12 cellular contexts compared by ENCODE assay signal in the genomic region with DNA sequence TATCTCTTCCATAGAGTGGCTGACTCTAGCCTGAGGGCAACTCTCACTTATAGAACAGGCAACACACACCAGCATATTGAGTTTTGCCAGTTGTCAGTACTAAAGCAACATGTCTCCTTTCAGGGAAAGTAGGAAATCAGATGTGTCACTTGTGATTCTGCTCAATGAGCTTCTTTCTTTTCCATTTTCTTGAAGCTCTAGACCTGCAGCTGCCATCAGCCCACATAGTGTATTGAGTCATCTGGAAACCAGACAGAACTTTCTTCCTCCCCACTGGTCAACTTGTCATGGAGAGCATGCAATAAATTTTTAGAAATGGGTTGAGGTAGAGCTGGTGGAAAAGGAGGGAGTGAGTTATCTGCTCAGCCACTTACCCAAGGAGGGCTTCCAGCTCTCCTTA.
DNase-seq lines count a peak whose midpoint lies in the region; ATAC-seq and TF ChIP-seq lines count a peak whose summit lies in the region.
"Had no signal": no experiment of that assay in that cellular context is flagged by ENCODE, and none has a peak within 500 bp of the region (broad histone marks: within the 10 kb centered on the region; RNA-seq: fewer than 3 reads in every experiment).

No MANE protein-coding gene starts in this region.

- no peaks in the 10 kb centered on the region for H3K9me2 ChIP-seq in GM23248 (ENCODE audit: insufficient read depth)

- DNase-seq in NOMO-1 treated with DMSO at 0.1 percent for 48 hours (lab: John Stamatoyannopoulos, UW; ENCODE audit: unreplicated experiment) (peak; percentile 12), NOMO-1 (lab: John Stamatoyannopoulos, UW; ENCODE audit: unreplicated experiment in 2 of 2) (no peak), GM23248 (peak; percentile 48), neuronal stem cell (ENCODE audit: low spot score) (no peak), BE2C (no peak), NCI-H1092 (lab: John Stamatoyannopoulos, UW) (no peak), H9 (no peak)
- DNase-seq: amniotic stem cell had no signal

- H3K23me2 ChIP-seq in H9 (ENCODE audit: insufficient read length, low read depth, low read length, poor library complexity, severe bottlenecking) = no peaks in the 10 kb centered on the region

- peaks cover 9 to 10% of the 10 kb centered on the region in 2 experiments for H3K4me1 Mint-ChIP-seq in H9

- no peak overlapping the region for H3K18ac ChIP-seq in neuronal stem cell (ENCODE audit: low read length)
- no peak overlapping the region for H3K18ac ChIP-seq in H9 (ENCODE audit: insufficient read length, low read depth, low read length)

- H3K79me1 ChIP-seq in neuronal stem cell (ENCODE audit: low read depth, low read length) (no peaks in the 10 kb centered on the region), H9 (ENCODE audit: insufficient read depth, low read depth, low read length, poor library complexity, severe bottlenecking) (no peaks in the 10 kb centered on the region)

- TF ChIP-seq CTCF in BE2C (IDR thresholded peaks at IDR 0.05; ENCODE audit: low read depth, low read length) (no peak), H9 (conservative IDR thresholded peaks at IDR 0.05) (no peak)

- H3K36me3 Mint-ChIP-seq in H9 (ENCODE audit: insufficient read depth in 1 of 3, low read depth in 3 of 3) = peaks cover 0 to 5% (median 0%) of the 10 kb centered on the region in 3 experiments; a peak in 3 of 7 replicates

- H3K4me2 ChIP-seq in GM23248 (ENCODE audit: unreplicated experiment) (no peak overlapping the region), neuronal stem cell (ENCODE audit: insufficient read depth, low read length, poor library complexity, severe bottlenecking) (no peak overlapping the region), H9 (ENCODE audit: insufficient read depth, insufficient read length, low read length) (no peak overlapping the region)

- no peak overlapping the region for H3K14ac ChIP-seq in neuronal stem cell (ENCODE audit: low read length)
- no peak overlapping the region for H3K14ac ChIP-seq in H9 (ENCODE audit: insufficient read depth, low read length)

- H3K27me3 ChIP-seq in GM23248 (replicated peaks; ENCODE audit: insufficient read depth) = no peaks in the 10 kb centered on the region
- no peaks in the 10 kb centered on the region for H3K27me3 ChIP-seq in neuronal stem cell (ENCODE audit: control insufficient read depth in 3 of 3, insufficient read depth in 3 of 3, low read depth in 1 of 3, low read length in 3 of 3)
- no peaks in the 10 kb centered on the region for H3K27me3 ChIP-seq in BE2C
- no peaks in the 10 kb centered on the region for H3K27me3 ChIP-seq in H9 (ENCODE audit: insufficient read depth, low read length)
- H3K27me3 ChIP-seq: esophagus muscularis mucosa had no signal

- H3K4me3 ChIP-seq in GM23248 (no peak overlapping the region), neuronal stem cell (ENCODE audit: low read length in 2 of 2) (no peak overlapping the region), BE2C (ENCODE audit: low read depth, low read length) (no peak overlapping the region)
- H3K4me3 ChIP-seq: esophagus muscularis mucosa, lung had no signal

- H4K8ac ChIP-seq in neuronal stem cell (ENCODE audit: low read depth, low read length) (no peak overlapping the region), H9 (replicated peaks; ENCODE audit: insufficient read length, low read depth, low read length) (no peak overlapping the region)

- H2BK12ac ChIP-seq in neuronal stem cell (ENCODE audit: low read length) (no peak overlapping the region), H9 (ENCODE audit: insufficient read length, low read depth, low read length) (no peak overlapping the region)

- no peak overlapping the region for H3K27ac ChIP-seq in GM23248
- H3K27ac ChIP-seq in neuronal stem cell (replicated peaks; ENCODE audit: low read length) = no peak overlapping the region
- no peak overlapping the region for H3K27ac ChIP-seq in H9 (ENCODE audit: insufficient read length, low read depth, low read length)
- H3K27ac ChIP-seq: 22Rv1, esophagus muscularis mucosa had no signal

- no peak overlapping the region for H3K9ac ChIP-seq in GM23248
- H3K9ac ChIP-seq in neuronal stem cell (ENCODE audit: low read depth, low read length, poor library complexity) = peak overlapping the region; percentile 27
- no peak overlapping the region for H3K9ac ChIP-seq in H9 (ENCODE audit: extremely low read depth, insufficient read length, low read length)

- H3K4me1 ChIP-seq in GM23248 (ENCODE audit: insufficient read depth) = no peaks in the 10 kb centered on the region
- H3K4me1 ChIP-seq in neuronal stem cell (ENCODE audit: control insufficient read depth in 2 of 2, insufficient read depth in 1 of 2, low read depth in 1 of 2, low read length in 2 of 2) = no peaks in the 10 kb centered on the region
- no peaks in the 10 kb centered on the region for H3K4me1 ChIP-seq in BE2C
- no peaks in the 10 kb centered on the region for H3K4me1 ChIP-seq in H9 (ENCODE audit: insufficient read depth, low read length)

- in situ Hi-C loops in GM23248 (cut with MboI) = no loop called here

- H4K20me1 ChIP-seq in GM23248 (ENCODE audit: insufficient read depth) (no peaks in the 10 kb centered on the region), H9 (ENCODE audit: control insufficient read depth, insufficient read depth, insufficient read length) (no peaks in the 10 kb centered on the region)

- H2BK15ac ChIP-seq in neuronal stem cell (ENCODE audit: low read length) (no peak overlapping the region), H9 (ENCODE audit: low read depth, low read length) (no peak overlapping the region)

- no peak overlapping the region for H2BK20ac ChIP-seq in H9 (ENCODE audit: low read depth, low read length, poor library complexity, severe bottlenecking)

- H3K4me3 Mint-ChIP-seq in H9 = no peak overlapping the region

- H3T11ph ChIP-seq in H9 (ENCODE audit: low read length) = no peak overlapping the region

- H3K36me3 ChIP-seq in GM23248 (ENCODE audit: low read depth) = no peaks in the 10 kb centered on the region
- H3K36me3 ChIP-seq in neuronal stem cell (replicated peaks in 1 of 2; ENCODE audit: control insufficient read depth in 2 of 2, insufficient read depth in 2 of 2, low read length in 2 of 2) = no peaks in the 10 kb centered on the region
- no peaks in the 10 kb centered on the region for H3K36me3 ChIP-seq in BE2C
- H3K36me3 ChIP-seq: esophagus muscularis mucosa had no signal

- peaks cover 0 to 4% of the 10 kb centered on the region in 2 experiments; a peak in 2 of 5 replicates for H3K9me3 Mint-ChIP-seq in H9

- no peaks in the 10 kb centered on the region for H3F3A ChIP-seq in GM23248 (ENCODE audit: insufficient read depth)

- H4K5ac ChIP-seq in H9 (ENCODE audit: insufficient read length, low read depth, low read length) = no peak overlapping the region

- no peak overlapping the region for H2AFZ ChIP-seq in GM23248
- H2AFZ ChIP-seq in neuronal stem cell (ENCODE audit: low read length) = no peak overlapping the region
- H2AFZ ChIP-seq in H9 (ENCODE audit: low read length) = no peak overlapping the region

- H3K9me3 ChIP-seq in GM23248 (ENCODE audit: low read depth) (no peaks in the 10 kb centered on the region), neuronal stem cell (replicated peaks in 1 of 2; ENCODE audit: control insufficient read depth in 2 of 2, insufficient read depth in 1 of 2, low read depth in 1 of 2, low read length in 2 of 2) (no peaks in the 10 kb centered on the region), BE2C (no peaks in the 10 kb centered on the region), H9 (ENCODE audit: control insufficient read depth, low read depth, low read length) (no peaks in the 10 kb centered on the region)
- H3K9me3 ChIP-seq: esophagus muscularis mucosa had no signal

- H2BK120ac ChIP-seq in neuronal stem cell (ENCODE audit: low read depth, low read length) = no peak overlapping the region
- H2BK120ac ChIP-seq in H9 (ENCODE audit: low read depth, low read length, poor library complexity, severe bottlenecking) = no peak overlapping the region

- H3K27me3 Mint-ChIP-seq in H9 (ENCODE audit: low read depth) = no peaks in the 10 kb centered on the region

- H2BK5ac ChIP-seq in neuronal stem cell (ENCODE audit: low read length) = no peak overlapping the region
- H2BK5ac ChIP-seq in H9 (ENCODE audit: insufficient read length, low read length) = no peak overlapping the region

- H3K79me2 ChIP-seq in GM23248 (ENCODE audit: insufficient read depth) (no peaks in the 10 kb centered on the region), H9 (ENCODE audit: insufficient read depth, low read length) (no peaks in the 10 kb centered on the region)

- H2AK5ac ChIP-seq in neuronal stem cell (ENCODE audit: low read depth, low read length) (no peak overlapping the region), H9 (ENCODE audit: insufficient read length, low read length) (no peak overlapping the region)

- peak; percentile 53 for ATAC-seq in HG03520 (IDR thresholded peaks at IDR 0.05; ENCODE audit: unreplicated experiment)

- H3K23ac ChIP-seq in neuronal stem cell (ENCODE audit: low read depth, low read length, poor library complexity) = no peak overlapping the region
- H3K23ac ChIP-seq in H9 (ENCODE audit: insufficient read length, low read depth, low read length) = no peak overlapping the region

- no peak overlapping the region for H3K56ac ChIP-seq in H9 (ENCODE audit: insufficient read length, low read depth, low read length)

- peak overlapping the region in 1 of 3 experiments; percentile 57; a peak in 1 of 7 replicates for H3K27ac Mint-ChIP-seq in H9

- H4K91ac ChIP-seq in neuronal stem cell (ENCODE audit: low read depth, low read length, poor library complexity) (no peak overlapping the region), H9 (ENCODE audit: insufficient read length, low read depth, low read length) (no peak overlapping the region)

- H3K4ac ChIP-seq in neuronal stem cell (ENCODE audit: low read length) (no peak overlapping the region), H9 (ENCODE audit: low read depth, low read length) (no peak overlapping the region)

Comparison
In these comparisons a context has a peak if more than half of its experiments do, and no peak if none do; other contexts are left out.
1. DNase-seq: peak in NOMO-1 treated with DMSO at 0.1 percent for 48 hours (single experiment) and GM23248 (single experiment); none in NOMO-1 (0 of 2), neuronal stem cell (single experiment), BE2C (single experiment), NCI-H1092 (single experiment) and H9 (single experiment).